ENCODE assay signal across 19 cellular contexts in the genomic region with DNA sequence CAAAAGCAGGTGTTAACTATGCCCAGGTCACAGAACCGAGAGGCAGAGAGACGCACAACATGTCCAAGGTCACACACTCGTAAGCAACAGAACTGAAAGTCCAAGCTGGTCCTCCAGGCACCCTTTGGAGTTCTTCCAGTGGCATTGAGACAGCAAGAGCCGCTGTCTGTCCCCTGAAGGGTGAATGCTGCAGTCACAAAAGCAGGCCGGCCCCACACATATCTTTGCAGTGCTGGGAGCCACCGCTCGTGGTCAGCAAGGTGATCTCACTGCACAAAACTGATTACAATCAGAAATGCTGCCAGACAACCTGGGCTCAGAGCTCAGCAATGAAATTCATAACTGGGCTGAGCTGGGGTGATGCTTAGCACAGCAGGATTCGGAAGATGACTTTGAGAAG. TPM values are rescaled to one million over a fixed set of nuclear protein-coding genes. Genes with fewer than 3 reads are reported as not detected.
DNase-seq lines count a peak whose midpoint lies in the region; ATAC-seq and TF ChIP-seq lines count a peak whose summit lies in the region.
"Had no signal": no experiment of that assay in that cellular context is flagged by ENCODE, and none has a peak within 500 bp of the region (broad histone marks: within the 10 kb centered on the region; RNA-seq: fewer than 3 reads in every experiment).

No MANE protein-coding gene starts in this region.

- no peak overlapping the region for H3K9ac ChIP-seq in PC-3 (ENCODE audit: low read length)
- H3K9ac ChIP-seq: KMS-11 had no signal

- intact Hi-C loops in PC-3 (cut with micrococcal nuclease) (no loop called here), prostate gland (cut with DNase I) (loop anchor here (10.0 kb wide), 1 partner anchor 199 kb away; no protein-coding TSS in a partner anchor)

- H3K9me3 ChIP-seq in BE2C (no peaks in the 10 kb centered on the region), PC-3 (ENCODE audit: low read length) (no peaks in the 10 kb centered on the region), hepatocyte (ENCODE audit: low read depth) (no peaks in the 10 kb centered on the region), prostate gland (no peaks in the 10 kb centered on the region)

- CTCF ChIA-PET in PC-3 (lab: Charles Lee): interaction anchor here (0.5 kb wide), 1 partner anchor 30 kb away, joined by 3 read pairs; no protein-coding TSS in a partner anchor

- H3K4me2 ChIP-seq in PC-3 (ENCODE audit: low read length) (no peak overlapping the region), hepatocyte (no peak overlapping the region)
- H3K4me2 ChIP-seq: KMS-11 had no signal

- H2AFZ ChIP-seq in PC-3 (ENCODE audit: low read length): no peak overlapping the region
- H2AFZ ChIP-seq in hepatocyte: no peak overlapping the region

- no peak for TF ChIP-seq POLR2A in prostate gland (IDR thresholded peaks at IDR 0.05)

- H4K20me1 ChIP-seq in PC-3 (ENCODE audit: low read length): no peaks in the 10 kb centered on the region
- no peaks in the 10 kb centered on the region for H4K20me1 ChIP-seq in hepatocyte (ENCODE audit: insufficient read depth, poor library complexity, severe bottlenecking)

- ATAC-seq in PC-3 (no peak), GM18519 (IDR thresholded peaks at IDR 0.05; ENCODE audit: low FRiP score, unreplicated experiment) (no peak), HG03571 (IDR thresholded peaks at IDR 0.05; ENCODE audit: unreplicated experiment) (no peak)
- ATAC-seq: esophagus mucosa had no signal

- TF ChIP-seq CTCF in BE2C (IDR thresholded peaks at IDR 0.05; ENCODE audit: low read depth, low read length) (no peak), PC-3 (conservative IDR thresholded peaks at IDR 0.05; ENCODE audit: low read depth, low read length) (no peak), hepatocyte (IDR thresholded peaks at IDR 0.05; ENCODE audit: poor library complexity) (no peak), prostate gland (IDR thresholded peaks at IDR 0.05) (no peak)

- H3K27me3 ChIP-seq in BE2C (no peaks in the 10 kb centered on the region), PC-3 (ENCODE audit: low read length) (no peaks in the 10 kb centered on the region; the same call in 1 of the 2 replicates), hepatocyte (no peaks in the 10 kb centered on the region), prostate gland (replicated peaks; ENCODE audit: insufficient read depth) (no peaks in the 10 kb centered on the region)

- H3K79me2 ChIP-seq in PC-3 (ENCODE audit: low read length) (no peaks in the 10 kb centered on the region), hepatocyte (no peaks in the 10 kb centered on the region)

- 54% methylated on average over 8 of the region's 8 CpGs for WGBS in hepatocyte (ENCODE audit: low lambda C conversion rate, missing lambda C conversion rate)
- WGBS in prostate gland: 62% methylated on average over 8 of the region's 8 CpGs

- H3K36me3 ChIP-seq in BE2C (no peaks in the 10 kb centered on the region), PC-3 (ENCODE audit: low read depth, low read length) (no peaks in the 10 kb centered on the region), hepatocyte (replicated peaks; ENCODE audit: insufficient read depth, low read depth) (no peaks in the 10 kb centered on the region), prostate gland (no peaks in the 10 kb centered on the region)

- H3K4me3 ChIP-seq in BE2C (ENCODE audit: low read depth, low read length) (no peak overlapping the region), PC-3 (ENCODE audit: low read length) (no peak overlapping the region), hepatocyte (no peak overlapping the region), prostate gland (no peak overlapping the region)

- BruUV-seq in PC-3 (replicated peaks; lab: Mats Ljungman, UMichigan): no TSS peak

- POLR2A ChIA-PET in PC-3 (lab: Charles Lee; ENCODE audit: unreplicated experiment): no interaction called here

- H3K27ac ChIP-seq in PC-3 (ENCODE audit: low read length) (no peak overlapping the region), hepatocyte (peak overlapping the region; percentile 92), prostate gland (peak overlapping the region; percentile 80 to 88)
- H3K27ac ChIP-seq: KMS-11 had no signal

- DNase-seq in BE2C: peak; percentile 36
- peak; percentile 44 for DNase-seq in PC-3
- peak; percentile 71 for DNase-seq in hepatocyte (ENCODE audit: low spot score)
- no peak for DNase-seq in prostate gland (ENCODE audit: low spot score)
- no peak for DNase-seq in stimulated activated CD4-positive, alpha-beta T cell treated with anti-CD3 and anti-CD28 coated beads, Interleukin-4, amount 100 ng/mL, for 24 hours
- DNase-seq in occipital lobe (lab: John Stamatoyannopoulos, UW): no peak
- DNase-seq: activated gamma-delta T cell; amniotic stem cell; CD4-positive, alpha-beta memory T cell; DMS79; effector CD8-positive, alpha-beta T cell; NCI-H1048; NCI-H2029; NCI-H446; SHP77 had no signal

- H3K9me2 ChIP-seq in PC-3 (replicated peaks; ENCODE audit: low read length) (peaks cover 5% of the 10 kb centered on the region; the same call in 1 of the 2 replicates), hepatocyte (replicated peaks; ENCODE audit: insufficient read depth) (no peaks in the 10 kb centered on the region)

- H3K4me1 ChIP-seq in BE2C: peaks cover 25% of the 10 kb centered on the region
- H3K4me1 ChIP-seq in PC-3 (ENCODE audit: insufficient read depth, low read length): peaks cover 42% of the 10 kb centered on the region
- H3K4me1 ChIP-seq in hepatocyte (ENCODE audit: insufficient read depth): peaks cover 49% of the 10 kb centered on the region
- peaks cover 11% of the 10 kb centered on the region for H3K4me1 ChIP-seq in prostate gland (replicated peaks)

- no peaks in the 10 kb centered on the region for H3F3A ChIP-seq in PC-3 (ENCODE audit: low read length, unreplicated experiment)

RNA-seq across cellular contexts. Expression of gene RAB4A, which starts 47.4 kb away (rescaled TPM):
- 66.4 TPM for polyA plus RNA-seq in BE2C (2012; ENCODE audit: insufficient read depth, insufficient read length, low read depth)
- total RNA-seq in PC-3 (2014; rRNA removed) (33.9 and 67.0 TPM in 2 replicates), hepatocyte (41.7 and 47.7 TPM in 2 replicates), prostate gland (100 to 1,000 TPM in 1 of 2 donors, 10 to 100 TPM in 1; 53.6 to 106 TPM), occipital lobe (46.5 TPM)
- 45.4 and 54.3 TPM in 2 replicates for polyA plus RNA-seq in hepatocyte

Comparison
In these comparisons a context has a peak if more than half of its experiments do, and no peak if none do; other contexts are left out.
1. DNase-seq: peak in BE2C (single experiment), PC-3 (single experiment) and hepatocyte (single experiment); none in prostate gland (single experiment), stimulated activated CD4-positive, alpha-beta T cell treated with anti-CD3 and anti-CD28 coated beads, Interleukin-4, amount 100 ng/mL, for 24 hours (single experiment) and occipital lobe (single experiment).